Comparison of ENCODE assay signal across 1 cellular context in genomic region chr17:40915199-40915661, GRCh38.
TF ChIP-seq lines count a peak whose summit lies in the region.

No MANE protein-coding gene starts in this region.

TF ChIP-seq in HEK293, 187 proteins besides CTCF, POLR2A, EP300 and RAD21 (continued from another document):
- TF ChIP-seq ZNF280C (tag by site-specific recombination; IDR thresholded peaks at IDR 0.05): no peak
- TF ChIP-seq MZF1 (tag by site-specific recombination; IDR thresholded peaks at IDR 0.05; ENCODE audit: borderline replicate concordance): no peak
- no peak for TF ChIP-seq ZNF133 (tag by site-specific recombination; IDR thresholded peaks at IDR 0.05)
- TF ChIP-seq ZNF561 (tag by site-specific recombination; IDR thresholded peaks at IDR 0.05; ENCODE audit: borderline replicate concordance): no peak
- TF ChIP-seq ZNF830 (tag by site-specific recombination; IDR thresholded peaks at IDR 0.05; ENCODE audit: low read depth): no peak
- TF ChIP-seq KLF9 (tag by site-specific recombination; IDR thresholded peaks at IDR 0.05; ENCODE audit: low read depth): no peak
- TF ChIP-seq ZNF629 (tag by site-specific recombination; IDR thresholded peaks at IDR 0.05): peak; percentile 95
- no peak for TF ChIP-seq ZNF146 (tag by site-specific recombination; IDR thresholded peaks at IDR 0.05)
- TF ChIP-seq ZNF121 (tag by site-specific recombination; IDR thresholded peaks at IDR 0.05): no peak
- no peak for TF ChIP-seq ZBTB11 (tag by site-specific recombination; conservative IDR thresholded peaks at IDR 0.05; ENCODE audit: low read depth)
- TF ChIP-seq ZBTB1 (tag by site-specific recombination; IDR thresholded peaks at IDR 0.05): no peak
- TF ChIP-seq HOXC10 (CRISPR knock-in tag; IDR thresholded peaks at IDR 0.05): no peak
- no peak for TF ChIP-seq FEZF1 (tag by site-specific recombination; IDR thresholded peaks at IDR 0.05)
- no peak for TF ChIP-seq BCL11A (tag by site-specific recombination; IDR thresholded peaks at IDR 0.05; ENCODE audit: low read depth)
- no peak for TF ChIP-seq IKZF3 (tag by site-specific recombination; IDR thresholded peaks at IDR 0.05)
- no peak for TF ChIP-seq ZNF513 (tag by site-specific recombination; IDR thresholded peaks at IDR 0.05)
- no peak for TF ChIP-seq ZNF624 (tag by site-specific recombination; IDR thresholded peaks at IDR 0.05)
- TF ChIP-seq ZNF341 (tag by site-specific recombination; IDR thresholded peaks at IDR 0.05; ENCODE audit: low read depth): no peak
- TF ChIP-seq ZNF223 (tag by site-specific recombination; IDR thresholded peaks at IDR 0.05): no peak
- TF ChIP-seq OSR2 (tag by site-specific recombination; IDR thresholded peaks at IDR 0.05): no peak
- peak; percentile 80 for TF ChIP-seq INSM2 (tag by site-specific recombination; IDR thresholded peaks at IDR 0.05)
- no peak for TF ChIP-seq GFI1B (tag by site-specific recombination; IDR thresholded peaks at IDR 0.05)
- no peak for TF ChIP-seq ZFP37 (tag by site-specific recombination; IDR thresholded peaks at IDR 0.05)
- TF ChIP-seq ZNF571 (tag by site-specific recombination; IDR thresholded peaks at IDR 0.05): no peak
- TF ChIP-seq ZNF433 (tag by site-specific recombination; IDR thresholded peaks at IDR 0.05; ENCODE audit: low read depth): no peak
- no peak for TF ChIP-seq GLI4 (tag by site-specific recombination; IDR thresholded peaks at IDR 0.05)
- TF ChIP-seq ZBTB26 (tag by site-specific recombination; optimal IDR thresholded peaks at IDR 0.05): no peak
- no peak for TF ChIP-seq ZNF426 (tag by site-specific recombination; IDR thresholded peaks at IDR 0.05)
- no peak for TF ChIP-seq ZNF791 (tag by site-specific recombination; IDR thresholded peaks at IDR 0.05)
- no peak for TF ChIP-seq SP2 (tag by site-specific recombination; IDR thresholded peaks at IDR 0.05)
- no peak for TF ChIP-seq ZNF560 (tag by site-specific recombination; IDR thresholded peaks at IDR 0.05; ENCODE audit: borderline replicate concordance)
- TF ChIP-seq WT1 (tag by site-specific recombination; IDR thresholded peaks at IDR 0.05): no peak
- no peak for TF ChIP-seq ZNF623 (tag by site-specific recombination; IDR thresholded peaks at IDR 0.05)
- no peak for TF ChIP-seq ZNF155 (tag by site-specific recombination; IDR thresholded peaks at IDR 0.05)
- no peak for TF ChIP-seq ZBTB49 (tag by site-specific recombination; IDR thresholded peaks at IDR 0.05; ENCODE audit: low read depth)
- TF ChIP-seq PRDM4 (tag by site-specific recombination; IDR thresholded peaks at IDR 0.05): peak; percentile 49; the same call in 1 of the 2 replicates
- no peak for TF ChIP-seq ZNF626 (tag by site-specific recombination; IDR thresholded peaks at IDR 0.05)
